Comparison of ENCODE assay signal across 8 cellular contexts in genomic region chr19:52369463-52370340, GRCh38. TPM values are rescaled to one million over a fixed set of nuclear protein-coding genes. Genes with fewer than 3 reads are reported as not detected.
DNase-seq lines count a peak whose midpoint lies in the region; ATAC-seq lines count a peak whose summit lies in the region.

TSS of gene ZNF880 (plus strand) at chr19:52369923. CDS start at chr19:52369966, 43 bp downstream.

- H3K27ac Mint-ChIP-seq in dendritic cell treated with granulocyte-macrophage colony-stimulating factor and Interleukin-4, amounts not matched to agents 40 ng/mL and 50 ng/mL, for 4 days = peak within 1 kb of the TSS; percentile 97

- peaks cover 75% of the 10 kb centered on the region for H3K9me3 Mint-ChIP-seq in dendritic cell treated with granulocyte-macrophage colony-stimulating factor and Interleukin-4, amounts not matched to agents 40 ng/mL and 50 ng/mL, for 4 days

- no peaks in the 10 kb centered on the region for H3K27me3 Mint-ChIP-seq in dendritic cell treated with granulocyte-macrophage colony-stimulating factor and Interleukin-4, amounts not matched to agents 40 ng/mL and 50 ng/mL, for 4 days

- peaks cover 13% of the 10 kb centered on the region for H3K4me1 Mint-ChIP-seq in dendritic cell treated with granulocyte-macrophage colony-stimulating factor and Interleukin-4, amounts not matched to agents 40 ng/mL and 50 ng/mL, for 4 days (ENCODE audit: low read depth)

- peak within 1 kb of the TSS; percentile 93 for H3K4me3 Mint-ChIP-seq in dendritic cell treated with granulocyte-macrophage colony-stimulating factor and Interleukin-4, amounts not matched to agents 40 ng/mL and 50 ng/mL, for 4 days

- intact Hi-C loops in dendritic cell treated with granulocyte-macrophage colony-stimulating factor and Interleukin-4, amounts not matched to agents 40 ng/mL and 50 ng/mL, for 4 days (cut with micrococcal nuclease) = no loop called here
- intact Hi-C loops in left colon (cut with DNase I, micrococcal nuclease) = no loop called here

- ATAC-seq in GM21423 (IDR thresholded peaks at IDR 0.05; ENCODE audit: unreplicated experiment) (peak; percentile 89), left colon (peak; percentile 100), HG03025 (IDR thresholded peaks at IDR 0.05; ENCODE audit: low FRiP score, unreplicated experiment) (no peak)

- DNase-seq in Ammon's horn (ENCODE audit: low spot score) = peak; percentile 94
- DNase-seq in NCI-H2029 treated with DMSO at 0.1 percent for 48 hours (lab: John Stamatoyannopoulos, UW) = peak; percentile 86
- DNase-seq in activated CD4-positive, alpha-beta T cell treated with anti-CD3 and anti-CD28 coated beads, Interleukin-2, amount 50 U/mL, for 4 hours = peak; percentile 86 to 90
- DNase-seq in left colon = peak; percentile 87 to 93
- DNase-seq in stimulated activated CD4-positive, alpha-beta T cell treated with anti-CD3 and anti-CD28 coated beads, Interleukin-1b, Interleukin-23, amount 100 ng/mL, for 4 hours (ENCODE audit: low read depth in 2 of 2) = peak; percentile 91 to 92

- H3K36me3 Mint-ChIP-seq in dendritic cell treated with granulocyte-macrophage colony-stimulating factor and Interleukin-4, amounts not matched to agents 40 ng/mL and 50 ng/mL, for 4 days (ENCODE audit: low read depth) = peaks cover 58% of the 10 kb centered on the region

RNA-seq across cellular contexts. Expression of gene ZNF880, which starts in this region (rescaled TPM):
- 10 to 100 TPM in 1 of 2 donors, 1 to 10 TPM in 1; 5.6 to 10.3 TPM for total RNA-seq in left colon
